In genomic region chr5:150498501-150498900, GRCh38 we compare ENCODE assay signal across 2 cellular contexts.
TF ChIP-seq lines count a peak whose summit lies in the region.

No MANE protein-coding gene starts in this region.

TF ChIP-seq in SK-N-SH, 30 proteins besides CTCF, POLR2A, EP300 and RAD21 (continued from another document):
- TF ChIP-seq TEAD4 (IDR thresholded peaks at IDR 0.05; ENCODE audit: borderline replicate concordance, insufficient read depth) (no peak), FOSL2 (IDR thresholded peaks at IDR 0.05; ENCODE audit: borderline replicate concordance, low read depth) (no peak), MEF2A (IDR thresholded peaks at IDR 0.05; ENCODE audit: borderline replicate concordance, low read depth) (no peak), RFX5 (IDR thresholded peaks at IDR 0.05; ENCODE audit: low read length) (no peak), NRF1 (IDR thresholded peaks at IDR 0.05; ENCODE audit: low read depth, low read length) (no peak), FOXJ3 (CRISPR knock-in tag; IDR thresholded peaks at IDR 0.05) (no peak), MAX (IDR thresholded peaks at IDR 0.05; ENCODE audit: low read depth) (no peak), PBX3 (IDR thresholded peaks at IDR 0.05) (no peak), NFIC (IDR thresholded peaks at IDR 0.05; ENCODE audit: borderline replicate concordance) (no peak), RXRA (IDR thresholded peaks at IDR 0.05; ENCODE audit: borderline replicate concordance, low read depth) (no peak), SMC3 (IDR thresholded peaks at IDR 0.05; ENCODE audit: low read depth, low read length) (no peak), FOXM1 (IDR thresholded peaks at IDR 0.05; ENCODE audit: low read depth) (no peak), USF1 (IDR thresholded peaks at IDR 0.05; ENCODE audit: borderline replicate concordance, low read depth) (no peak), TCF12 (IDR thresholded peaks at IDR 0.05) (no peak), ELF1 (IDR thresholded peaks at IDR 0.05) (no peak)
- TF ChIP-seq, protein P1, sequence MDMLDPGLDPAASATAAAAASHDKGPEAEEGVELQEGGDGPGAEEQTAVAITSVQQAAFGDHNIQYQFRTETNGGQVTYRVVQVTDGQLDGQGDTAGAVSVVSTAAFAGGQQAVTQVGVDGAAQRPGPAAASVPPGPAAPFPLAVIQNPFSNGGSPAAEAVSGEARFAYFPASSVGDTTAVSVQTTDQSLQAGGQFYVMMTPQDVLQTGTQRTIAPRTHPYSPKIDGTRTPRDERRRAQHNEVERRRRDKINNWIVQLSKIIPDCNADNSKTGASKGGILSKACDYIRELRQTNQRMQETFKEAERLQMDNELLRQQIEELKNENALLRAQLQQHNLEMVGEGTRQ (IDR thresholded peaks at IDR 0.05; ENCODE audit: borderline replicate concordance, low read depth, low read length): no peak

TF ChIP-seq in SK-N-SH treated with all-trans-retinoic acid at 6 μM for 48 hours, 23 proteins besides CTCF, POLR2A, EP300 and RAD21 (continued from another document):
- TF ChIP-seq PATZ1 (CRISPR knock-in tag; IDR thresholded peaks at IDR 0.05; ENCODE audit: borderline replicate concordance): no peak
